ENCODE assay signal across 9 cellular contexts in genomic region chr14:91573528-91573893, GRCh38.
DNase-seq lines count a peak whose midpoint lies in the region; ATAC-seq and TF ChIP-seq lines count a peak whose summit lies in the region.
"Had no signal": no experiment of that assay in that cellular context is flagged by ENCODE, and none has a peak within 500 bp of the region (broad histone marks: within the 10 kb centered on the region; RNA-seq: fewer than 3 reads in every experiment).

No MANE protein-coding gene starts in this region.

- H3K36me3 ChIP-seq in Caco-2 (ENCODE audit: control insufficient read depth, insufficient read depth, low read length) (no peaks in the 10 kb centered on the region), OCI-LY3 (replicated peaks; ENCODE audit: low read depth, low read length) (no peaks in the 10 kb centered on the region), left lung (no peaks in the 10 kb centered on the region)

- no peaks in the 10 kb centered on the region for H3K79me2 ChIP-seq in OCI-LY3 (ENCODE audit: low read length)

- POLR2A ChIA-PET in Caco-2 (lab: Charles Lee), result interaction anchor here (0.6 kb wide), 1 partner anchor 229 kb away, joined by 3 read pairs; no protein-coding TSS in a partner anchor

- intact Hi-C loops in Caco-2 (cut with micrococcal nuclease; ENCODE audit: unreplicated experiment) (no loop called here), left lung (cut with DNase I) (no loop called here), right cardiac atrium (cut with DNase I) (no loop called here)

- peak overlapping the region; percentile 82 for H3K4me3 Mint-ChIP-seq in Caco-2 (ENCODE audit: unreplicated experiment)
- H3K4me3 Mint-ChIP-seq in effector memory CD8-positive, alpha-beta T cell, result peak overlapping the region; percentile 82 to 84
- H3K4me3 Mint-ChIP-seq in osteocyte (ENCODE audit: unreplicated experiment), result peak overlapping the region; percentile 54

- H3K4me3 ChIP-seq in Caco-2 (ENCODE audit: low read depth, low read length), result peak overlapping the region; percentile 36
- peak overlapping the region; percentile 74 for H3K4me3 ChIP-seq in OCI-LY3 (ENCODE audit: low read length)
- peak overlapping the region in 1 of 2 donors; percentile 35 for H3K4me3 ChIP-seq in left lung
- H3K4me3 ChIP-seq in right cardiac atrium (ENCODE audit: low read length), result no peak overlapping the region

- H3K36me3 Mint-ChIP-seq in Caco-2 (ENCODE audit: insufficient read depth, unreplicated experiment), result no peaks in the 10 kb centered on the region
- no peaks in the 10 kb centered on the region for H3K36me3 Mint-ChIP-seq in effector memory CD8-positive, alpha-beta T cell (ENCODE audit: insufficient read depth)
- no peaks in the 10 kb centered on the region for H3K36me3 Mint-ChIP-seq in osteocyte (ENCODE audit: unreplicated experiment)

- H4K20me1 ChIP-seq in OCI-LY3 (ENCODE audit: insufficient read depth, low read length), result no peaks in the 10 kb centered on the region

- H3K4me1 Mint-ChIP-seq in Caco-2 (ENCODE audit: low read depth, unreplicated experiment) (no peaks in the 10 kb centered on the region), osteocyte (ENCODE audit: unreplicated experiment) (peaks cover 6% of the 10 kb centered on the region)
- peaks cover 7 to 14% of the 10 kb centered on the region in 2 donors for H3K4me1 Mint-ChIP-seq in effector memory CD8-positive, alpha-beta T cell (ENCODE audit: low read depth in 2 of 2)

- no peak overlapping the region for H3K27ac Mint-ChIP-seq in Caco-2 (ENCODE audit: unreplicated experiment)
- H3K27ac Mint-ChIP-seq in effector memory CD8-positive, alpha-beta T cell, result peak overlapping the region; percentile 1 to 6
- no peak overlapping the region for H3K27ac Mint-ChIP-seq in osteocyte (ENCODE audit: unreplicated experiment)

- no peaks in the 10 kb centered on the region for H3K4me1 ChIP-seq in Caco-2
- peaks cover 8% of the 10 kb centered on the region for H3K4me1 ChIP-seq in OCI-LY3 (ENCODE audit: low read length)
- peaks cover 0 to 6% of the 10 kb centered on the region in 2 donors for H3K4me1 ChIP-seq in left lung
- H3K4me1 ChIP-seq in right cardiac atrium (ENCODE audit: control insufficient read depth, insufficient read depth, low read length), result no peaks in the 10 kb centered on the region

- H3K9ac ChIP-seq in OCI-LY3 (ENCODE audit: low read length), result peak overlapping the region; percentile 41; the same call in 1 of the 2 replicates

- no peaks in the 10 kb centered on the region for H3K9me3 Mint-ChIP-seq in Caco-2 (ENCODE audit: unreplicated experiment)
- no peaks in the 10 kb centered on the region for H3K9me3 Mint-ChIP-seq in effector memory CD8-positive, alpha-beta T cell
- H3K9me3 Mint-ChIP-seq in osteocyte (ENCODE audit: unreplicated experiment), result peaks cover 3% of the 10 kb centered on the region

- BruUV-seq in Caco-2 (replicated peaks; lab: Mats Ljungman, UMichigan), result no TSS peak

- 0 out of 2 replicates have a peak overlapping the region, but pooled peaks have one; percentile 75 for H2AFZ ChIP-seq in OCI-LY3 (ENCODE audit: low read depth, low read length)

- H3K27ac ChIP-seq in OCI-LY3 (ENCODE audit: low read length) (no peak overlapping the region), left lung (no peak overlapping the region), right cardiac atrium (ENCODE audit: low read length) (no peak overlapping the region)

- DNase-seq in Caco-2 (no peak), osteocyte (ENCODE audit: extremely low spot score, unreplicated experiment) (no peak), NOMO-1 (lab: John Stamatoyannopoulos, UW; ENCODE audit: unreplicated experiment in 2 of 2) (no peak), left lung (no peak), right cardiac atrium (no peak)
- DNase-seq in effector memory CD8-positive, alpha-beta T cell, result no peak
- DNase-seq: NCI-H2227 treated with DMSO at 0.1 percent for 48 hours had no signal

- CTCF ChIA-PET in Caco-2 (lab: Charles Lee), result no interaction called here

- no peak for ATAC-seq in effector memory CD8-positive, alpha-beta T cell (replicated peaks)
- ATAC-seq in left lung (no peak), right cardiac atrium (no peak), esophagus mucosa (no peak)

- H3K27me3 ChIP-seq in Caco-2 (replicated peaks; ENCODE audit: control insufficient read depth, insufficient read depth, low read length) (no peaks in the 10 kb centered on the region), OCI-LY3 (ENCODE audit: low read depth, low read length) (peaks cover 14% of the 10 kb centered on the region), left lung (peaks cover 0 to 44% of the 10 kb centered on the region in 2 donors), right cardiac atrium (ENCODE audit: control insufficient read depth, insufficient read depth) (no peaks in the 10 kb centered on the region)

- H3K27me3 Mint-ChIP-seq in Caco-2 (ENCODE audit: insufficient read depth, unreplicated experiment), result no peaks in the 10 kb centered on the region
- H3K27me3 Mint-ChIP-seq in effector memory CD8-positive, alpha-beta T cell, result peaks cover 21 to 38% of the 10 kb centered on the region in 2 donors
- peaks cover 23% of the 10 kb centered on the region for H3K27me3 Mint-ChIP-seq in osteocyte (ENCODE audit: unreplicated experiment)

- peak overlapping the region; percentile 77 for H3K4me2 ChIP-seq in OCI-LY3 (ENCODE audit: low read length)

- H3K9me3 ChIP-seq in Caco-2 (no peaks in the 10 kb centered on the region), OCI-LY3 (ENCODE audit: insufficient read depth, low read length) (no peaks in the 10 kb centered on the region; the same call in 1 of the 2 replicates), left lung (no peaks in the 10 kb centered on the region), right cardiac atrium (ENCODE audit: control insufficient read depth, low read length) (no peaks in the 10 kb centered on the region)

- TF ChIP-seq CTCF in Caco-2 (IDR thresholded peaks at IDR 0.05; ENCODE audit: insufficient read depth in 1 of 2, low read depth in 1 of 2, low read length in 1 of 2, severe bottlenecking in 1 of 2, unreplicated experiment in 1 of 2), result no peak
- TF ChIP-seq CTCF in OCI-LY3 (IDR thresholded peaks at IDR 0.05; ENCODE audit: low read depth, low read length), result no peak
- TF ChIP-seq CTCF in osteocyte (IDR thresholded peaks at IDR 0.05), result no peak
- no peak for TF ChIP-seq CTCF in left lung (IDR thresholded peaks at IDR 0.05)

Comparison
In these comparisons a context has a peak if more than half of its experiments do, and no peak if none do; other contexts are left out.
1. H3K27ac Mint-ChIP-seq: peak in effector memory CD8-positive, alpha-beta T cell (2 of 2); none in Caco-2 (single experiment) and osteocyte (single experiment).
2. Peak in every context shown above with its lines, with median percentiles within 50 percentile points of each other: H3K4me3 Mint-ChIP-seq.